11 cellular contexts compared by ENCODE assay signal in genomic region chr11:119759324-119759723, GRCh38. TPM values are rescaled to one million over a fixed set of nuclear protein-coding genes. Genes with fewer than 3 reads are reported as not detected.
DNase-seq lines count a peak whose midpoint lies in the region; TF ChIP-seq lines count a peak whose summit lies in the region.
"Had no signal": no experiment of that assay in that cellular context is flagged by ENCODE, and none has a peak within 500 bp of the region (broad histone marks: within the 10 kb centered on the region; RNA-seq: fewer than 3 reads in every experiment).

No MANE protein-coding gene starts in this region.

- H3K27ac ChIP-seq in left ventricle myocardium inferior (replicated peaks) (no peak overlapping the region), right atrium auricular region (no peak overlapping the region), Karpas-422 (ENCODE audit: low read length) (no peak overlapping the region)
- H3K27ac ChIP-seq: KMS-11 had no signal

- H3K27me3 ChIP-seq in left ventricle myocardium inferior (ENCODE audit: low read depth) (no peaks in the 10 kb centered on the region), right atrium auricular region (no peaks in the 10 kb centered on the region), Karpas-422 (ENCODE audit: low read length) (no peaks in the 10 kb centered on the region)

- no peak overlapping the region for H3K4me2 ChIP-seq in Karpas-422 (ENCODE audit: low read depth, low read length, poor library complexity, severe bottlenecking)
- H3K4me2 ChIP-seq: KMS-11 had no signal

- no peaks in the 10 kb centered on the region for H4K20me1 ChIP-seq in Karpas-422 (ENCODE audit: insufficient read depth, low read depth, low read length)

- no peaks in the 10 kb centered on the region for H3K9me2 ChIP-seq in Karpas-422 (replicated peaks; ENCODE audit: insufficient read depth, low read length)

- H3K4me1 ChIP-seq in left ventricle myocardium inferior (peaks cover 5% of the 10 kb centered on the region), right atrium auricular region (peaks cover 0 to 4% of the 10 kb centered on the region in 2 donors), Karpas-422 (ENCODE audit: low read length) (no peaks in the 10 kb centered on the region)

- DNase-seq in Daoy (ENCODE audit: low read depth), result peak; percentile 92
- peak; percentile 12 for DNase-seq in HS-27A (ENCODE audit: low read depth)
- DNase-seq in UCSD-AML1 (lab: John Stamatoyannopoulos, UW; ENCODE audit: unreplicated experiment), result peak; percentile 22
- DNase-seq in kidney glomerular epithelial cell (lab: John Stamatoyannopoulos, UW), result peak; percentile 2
- no peak for DNase-seq in left ventricle myocardium inferior
- DNase-seq in 8988T, result no peak
- DNase-seq in right atrium auricular region (ENCODE audit: low spot score), result no peak
- DNase-seq in Karpas-422, result no peak
- DNase-seq: activated naive CD4-positive, alpha-beta T cell treated with anti-CD3 and anti-CD28 coated beads for 36 hours; GF-D8 had no signal

- H3K9ac ChIP-seq in Karpas-422 (ENCODE audit: low read length), result no peak overlapping the region
- H3K9ac ChIP-seq: KMS-11 had no signal

- no peaks in the 10 kb centered on the region for H3K36me3 ChIP-seq in left ventricle myocardium inferior
- no peaks in the 10 kb centered on the region for H3K36me3 ChIP-seq in right atrium auricular region
- H3K36me3 ChIP-seq in Karpas-422 (ENCODE audit: insufficient read depth, low read length), result no peaks in the 10 kb centered on the region

- H2AFZ ChIP-seq in Karpas-422 (ENCODE audit: low read length), result no peak overlapping the region

- TF ChIP-seq CTCF in left ventricle myocardium inferior (IDR thresholded peaks at IDR 0.05; ENCODE audit: borderline replicate concordance) (no peak), right atrium auricular region (IDR thresholded peaks at IDR 0.05) (no peak)

- H3K9me3 ChIP-seq in left ventricle myocardium inferior (replicated peaks) (no peaks in the 10 kb centered on the region), right atrium auricular region (no peaks in the 10 kb centered on the region), Karpas-422 (ENCODE audit: low read length) (no peaks in the 10 kb centered on the region)

- H3K4me3 ChIP-seq in left ventricle myocardium inferior (no peak overlapping the region), right atrium auricular region (no peak overlapping the region), Karpas-422 (ENCODE audit: low read length) (no peak overlapping the region)

- intact Hi-C loops in left ventricle myocardium inferior (cut with micrococcal nuclease), result no loop called here

- no peaks in the 10 kb centered on the region for H3K79me2 ChIP-seq in Karpas-422 (ENCODE audit: low read length)

RNA-seq across cellular contexts. Expression of gene NECTIN1, which starts 30.3 kb away (rescaled TPM):
- total RNA-seq in Daoy (2014; rRNA removed; shearing (Covaris generic)), result 3.3 and 4.1 TPM in 2 replicates
- total RNA-seq in left ventricle myocardium inferior (22.9 TPM), right atrium auricular region (1 to 10 TPM; 4.0 to 4.4 TPM)
- total RNA-seq in Karpas-422 (2014; rRNA removed; shearing (Covaris generic); ENCODE audit: low replicate concordance), result 0.04 TPM in 1 of 2 replicates, not detected in the other

Comparison
In these comparisons a context has a peak if more than half of its experiments do, and no peak if none do; other contexts are left out.
1. DNase-seq: peak in Daoy (single experiment), HS-27A (single experiment), UCSD-AML1 (single experiment) and kidney glomerular epithelial cell (single experiment); none in left ventricle myocardium inferior (single experiment), 8988T (single experiment), right atrium auricular region (single experiment) and Karpas-422 (single experiment).